ENCODE assay signal across 1 cellular context in the genomic region with DNA sequence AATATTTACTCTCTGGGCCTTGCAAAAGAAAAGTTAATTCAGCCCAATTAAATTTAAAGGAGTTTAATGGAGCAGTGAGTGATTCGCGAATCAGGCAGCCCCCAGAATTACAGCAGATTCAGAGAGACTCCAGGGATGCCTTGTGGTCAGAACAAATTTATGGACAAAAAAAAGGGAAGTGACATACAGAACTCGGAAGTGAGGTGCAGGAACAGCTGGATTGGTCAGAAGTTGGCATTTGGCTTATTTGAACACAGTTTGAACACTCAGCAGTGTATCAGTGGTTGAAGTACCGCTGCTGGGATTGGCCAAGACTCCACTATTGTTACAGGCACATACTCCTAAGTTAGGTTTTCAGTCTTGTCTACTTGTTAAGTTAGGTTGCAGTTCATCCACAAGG.
TF ChIP-seq lines count a peak whose summit lies in the region.

No MANE protein-coding gene starts in this region.

TF ChIP-seq in K562, 482 proteins besides CTCF, POLR2A, EP300 and RAD21 (continued from another document):
- TF ChIP-seq, protein P1, sequence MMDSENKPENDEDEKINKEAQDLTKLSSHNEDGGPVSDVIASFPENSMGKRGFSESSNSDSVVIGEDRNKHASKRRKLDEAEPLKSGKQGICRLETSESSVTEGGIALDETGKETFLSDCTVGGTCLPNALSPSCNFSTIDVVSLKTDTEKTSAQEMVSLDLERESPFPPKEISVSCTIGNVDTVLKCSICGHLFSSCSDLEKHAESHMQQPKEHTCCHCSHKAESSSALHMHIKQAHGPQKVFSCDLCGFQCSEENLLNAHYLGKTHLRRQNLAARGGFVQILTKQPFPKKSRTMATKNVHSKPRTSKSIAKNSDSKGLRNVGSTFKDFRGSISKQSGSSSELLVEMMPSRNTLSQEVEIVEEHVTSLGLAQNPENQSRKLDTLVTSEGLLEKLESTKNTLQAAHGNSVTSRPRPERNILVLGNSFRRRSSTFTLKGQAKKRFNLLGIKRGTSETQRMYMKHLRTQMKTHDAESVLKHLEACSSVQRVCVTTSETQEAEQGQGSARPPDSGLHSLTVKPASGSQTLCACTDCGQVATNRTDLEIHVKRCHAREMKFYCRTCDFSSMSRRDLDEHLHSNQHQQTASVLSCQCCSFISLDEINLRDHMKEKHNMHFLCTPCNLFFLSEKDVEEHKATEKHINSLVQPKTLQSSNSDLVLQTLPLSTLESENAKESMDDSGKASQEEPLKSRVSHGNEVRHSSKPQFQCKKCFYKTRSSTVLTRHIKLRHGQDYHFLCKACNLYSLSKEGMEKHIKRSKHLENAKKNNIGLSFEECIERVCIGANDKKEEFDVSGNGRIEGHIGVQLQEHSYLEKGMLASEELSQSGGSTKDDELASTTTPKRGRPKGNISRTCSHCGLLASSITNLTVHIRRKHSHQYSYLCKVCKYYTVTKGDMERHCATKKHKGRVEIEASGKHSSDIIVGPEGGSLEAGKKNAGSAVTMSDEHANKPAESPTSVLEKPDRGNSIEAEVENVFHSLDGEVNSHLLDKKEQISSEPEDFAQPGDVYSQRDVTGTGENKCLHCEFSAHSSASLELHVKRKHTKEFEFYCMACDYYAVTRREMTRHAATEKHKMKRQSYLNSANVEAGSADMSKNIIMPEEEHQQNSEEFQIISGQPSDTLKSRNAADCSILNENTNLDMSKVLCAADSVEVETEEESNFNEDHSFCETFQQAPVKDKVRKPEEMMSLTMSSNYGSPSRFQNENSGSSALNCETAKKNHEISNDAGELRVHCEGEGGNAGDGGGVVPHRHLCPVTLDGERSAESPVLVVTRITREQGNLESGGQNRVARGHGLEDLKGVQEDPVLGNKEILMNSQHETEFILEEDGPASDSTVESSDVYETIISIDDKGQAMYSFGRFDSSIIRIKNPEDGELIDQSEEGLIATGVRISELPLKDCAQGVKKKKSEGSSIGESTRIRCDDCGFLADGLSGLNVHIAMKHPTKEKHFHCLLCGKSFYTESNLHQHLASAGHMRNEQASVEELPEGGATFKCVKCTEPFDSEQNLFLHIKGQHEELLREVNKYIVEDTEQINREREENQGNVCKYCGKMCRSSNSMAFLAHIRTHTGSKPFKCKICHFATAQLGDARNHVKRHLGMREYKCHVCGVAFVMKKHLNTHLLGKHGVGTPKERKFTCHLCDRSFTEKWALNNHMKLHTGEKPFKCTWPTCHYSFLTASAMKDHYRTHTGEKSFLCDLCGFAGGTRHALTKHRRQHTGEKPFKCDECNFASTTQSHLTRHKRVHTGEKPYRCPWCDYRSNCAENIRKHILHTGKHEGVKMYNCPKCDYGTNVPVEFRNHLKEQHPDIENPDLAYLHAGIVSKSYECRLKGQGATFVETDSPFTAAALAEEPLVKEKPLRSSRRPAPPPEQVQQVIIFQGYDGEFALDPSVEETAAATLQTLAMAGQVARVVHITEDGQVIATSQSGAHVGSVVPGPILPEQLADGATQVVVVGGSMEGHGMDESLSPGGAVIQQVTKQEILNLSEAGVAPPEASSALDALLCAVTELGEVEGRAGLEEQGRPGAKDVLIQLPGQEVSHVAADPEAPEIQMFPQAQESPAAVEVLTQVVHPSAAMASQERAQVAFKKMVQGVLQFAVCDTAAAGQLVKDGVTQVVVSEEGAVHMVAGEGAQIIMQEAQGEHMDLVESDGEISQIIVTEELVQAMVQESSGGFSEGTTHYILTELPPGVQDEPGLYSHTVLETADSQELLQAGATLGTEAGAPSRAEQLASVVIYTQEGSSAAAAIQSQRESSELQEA (IDR thresholded peaks at IDR 0.05; ENCODE audit: low read depth): no peak
- peak; percentile 78 for TF ChIP-seq SPI1 (IDR thresholded peaks at IDR 0.05; ENCODE audit: borderline replicate concordance, low read depth, low read length)
- TF ChIP-seq FOXJ2 (tag; IDR thresholded peaks at IDR 0.05): no peak
